In the genomic region with DNA sequence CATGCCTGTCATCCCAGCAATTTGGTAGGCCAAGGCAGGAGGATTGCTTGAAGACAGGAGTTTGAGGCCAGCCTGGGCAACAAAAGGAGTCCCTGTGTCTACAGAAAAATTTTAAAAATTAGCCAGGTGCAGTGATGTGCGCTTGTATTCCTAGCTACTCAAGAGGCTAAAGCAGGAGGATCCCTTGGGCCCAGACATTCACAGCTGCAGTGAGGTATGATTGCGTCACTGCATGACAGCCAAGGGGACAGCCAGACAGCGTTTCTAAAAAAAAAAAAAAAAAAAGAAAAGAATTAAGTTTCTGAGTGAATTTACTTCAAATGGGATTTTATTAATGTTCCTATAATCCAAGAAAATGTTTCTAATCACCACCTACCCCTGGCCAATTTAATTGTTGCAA, we compare ENCODE assay signal across 1 cellular context.
TF ChIP-seq lines count a peak whose summit lies in the region.

No MANE protein-coding gene starts in this region.

TF ChIP-seq in HepG2, 621 proteins besides CTCF, POLR2A, EP300 and RAD21 (continued from another document):
- TF ChIP-seq, protein P1, sequence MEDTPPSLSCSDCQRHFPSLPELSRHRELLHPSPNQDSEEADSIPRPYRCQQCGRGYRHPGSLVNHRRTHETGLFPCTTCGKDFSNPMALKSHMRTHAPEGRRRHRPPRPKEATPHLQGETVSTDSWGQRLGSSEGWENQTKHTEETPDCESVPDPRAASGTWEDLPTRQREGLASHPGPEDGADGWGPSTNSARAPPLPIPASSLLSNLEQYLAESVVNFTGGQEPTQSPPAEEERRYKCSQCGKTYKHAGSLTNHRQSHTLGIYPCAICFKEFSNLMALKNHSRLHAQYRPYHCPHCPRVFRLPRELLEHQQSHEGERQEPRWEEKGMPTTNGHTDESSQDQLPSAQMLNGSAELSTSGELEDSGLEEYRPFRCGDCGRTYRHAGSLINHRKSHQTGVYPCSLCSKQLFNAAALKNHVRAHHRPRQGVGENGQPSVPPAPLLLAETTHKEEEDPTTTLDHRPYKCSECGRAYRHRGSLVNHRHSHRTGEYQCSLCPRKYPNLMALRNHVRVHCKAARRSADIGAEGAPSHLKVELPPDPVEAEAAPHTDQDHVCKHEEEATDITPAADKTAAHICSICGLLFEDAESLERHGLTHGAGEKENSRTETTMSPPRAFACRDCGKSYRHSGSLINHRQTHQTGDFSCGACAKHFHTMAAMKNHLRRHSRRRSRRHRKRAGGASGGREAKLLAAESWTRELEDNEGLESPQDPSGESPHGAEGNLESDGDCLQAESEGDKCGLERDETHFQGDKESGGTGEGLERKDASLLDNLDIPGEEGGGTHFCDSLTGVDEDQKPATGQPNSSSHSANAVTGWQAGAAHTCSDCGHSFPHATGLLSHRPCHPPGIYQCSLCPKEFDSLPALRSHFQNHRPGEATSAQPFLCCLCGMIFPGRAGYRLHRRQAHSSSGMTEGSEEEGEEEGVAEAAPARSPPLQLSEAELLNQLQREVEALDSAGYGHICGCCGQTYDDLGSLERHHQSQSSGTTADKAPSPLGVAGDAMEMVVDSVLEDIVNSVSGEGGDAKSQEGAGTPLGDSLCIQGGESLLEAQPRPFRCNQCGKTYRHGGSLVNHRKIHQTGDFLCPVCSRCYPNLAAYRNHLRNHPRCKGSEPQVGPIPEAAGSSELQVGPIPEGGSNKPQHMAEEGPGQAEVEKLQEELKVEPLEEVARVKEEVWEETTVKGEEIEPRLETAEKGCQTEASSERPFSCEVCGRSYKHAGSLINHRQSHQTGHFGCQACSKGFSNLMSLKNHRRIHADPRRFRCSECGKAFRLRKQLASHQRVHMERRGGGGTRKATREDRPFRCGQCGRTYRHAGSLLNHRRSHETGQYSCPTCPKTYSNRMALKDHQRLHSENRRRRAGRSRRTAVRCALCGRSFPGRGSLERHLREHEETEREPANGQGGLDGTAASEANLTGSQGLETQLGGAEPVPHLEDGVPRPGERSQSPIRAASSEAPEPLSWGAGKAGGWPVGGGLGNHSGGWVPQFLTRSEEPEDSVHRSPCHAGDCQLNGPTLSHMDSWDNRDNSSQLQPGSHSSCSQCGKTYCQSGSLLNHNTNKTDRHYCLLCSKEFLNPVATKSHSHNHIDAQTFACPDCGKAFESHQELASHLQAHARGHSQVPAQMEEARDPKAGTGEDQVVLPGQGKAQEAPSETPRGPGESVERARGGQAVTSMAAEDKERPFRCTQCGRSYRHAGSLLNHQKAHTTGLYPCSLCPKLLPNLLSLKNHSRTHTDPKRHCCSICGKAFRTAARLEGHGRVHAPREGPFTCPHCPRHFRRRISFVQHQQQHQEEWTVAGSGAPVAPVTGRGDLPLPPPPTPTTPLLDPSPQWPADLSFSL (CRISPR knock-in tag; IDR thresholded peaks at IDR 0.05), result no peak
